ENCODE assay signal across 11 cellular contexts in the genomic region with DNA sequence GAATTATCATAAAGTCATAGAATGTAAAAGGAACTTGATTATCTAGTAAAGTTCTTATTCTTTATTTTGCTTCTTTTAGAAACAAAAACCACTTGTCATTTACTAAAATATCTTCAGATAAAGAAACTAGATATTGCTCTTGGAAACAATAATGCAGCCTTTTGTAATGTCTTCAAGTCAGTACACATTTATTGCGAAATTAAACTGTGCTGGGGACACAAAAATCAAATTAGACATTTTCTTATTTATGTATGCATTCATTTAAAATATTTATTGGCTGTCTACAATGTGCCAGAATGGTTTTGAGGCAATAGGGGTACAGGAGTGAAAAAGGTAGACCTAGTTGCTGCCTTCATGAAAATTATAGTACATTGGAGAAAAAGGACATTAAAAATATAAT.
"Had no signal": no experiment of that assay in that cellular context is flagged by ENCODE, and none has a peak within 500 bp of the region (broad histone marks: within the 10 kb centered on the region; RNA-seq: fewer than 3 reads in every experiment).

No MANE protein-coding gene starts in this region.

- H3K27ac ChIP-seq: GM23248 had no signal

- FAIRE-seq: H1, H54 had no signal

- DNase-seq: GM23248, GOT3, H7, H9, HCEC 1CT, HFFc6 had no signal

- ATAC-seq: GM23338, HCT116 had no signal

- H3K4me1 ChIP-seq: HAP-1 had no signal

- H2AFZ ChIP-seq: GM23248, GM23338 had no signal

- H3K36me3 ChIP-seq: HAP-1 had no signal

- H3K9ac ChIP-seq: GM23248 had no signal

- H3K4me2 ChIP-seq: GM23338 had no signal

- H3K4me3 ChIP-seq: GM23248, GM23338, HAP-1 had no signal

- H3K9me3 ChIP-seq: HAP-1 had no signal
